Comparison of ENCODE assay signal across 9 cellular contexts in genomic region chr13:32045963-32046785, GRCh38.
DNase-seq lines count a peak whose midpoint lies in the region; ATAC-seq and TF ChIP-seq lines count a peak whose summit lies in the region.
"Had no signal": no experiment of that assay in that cellular context is flagged by ENCODE, and none has a peak within 500 bp of the region (broad histone marks: within the 10 kb centered on the region; RNA-seq: fewer than 3 reads in every experiment).

No MANE protein-coding gene starts in this region.

- peak overlapping the region; percentile 49 for H3K4me2 ChIP-seq in SU-DHL-6 (ENCODE audit: low read depth, low read length, poor library complexity, severe bottlenecking)

- no peaks in the 10 kb centered on the region for H3K9me2 ChIP-seq in SU-DHL-6 (replicated peaks; ENCODE audit: insufficient read depth, low read length)

- H2AFZ ChIP-seq in SU-DHL-6 (ENCODE audit: low read depth, low read length, severe bottlenecking), result peak overlapping the region; percentile 69

- H3K9ac ChIP-seq in SU-DHL-6 (ENCODE audit: low read length), result peak overlapping the region; percentile 12; the same call in 1 of the 2 replicates
- H3K9ac ChIP-seq in rectal smooth muscle tissue (ENCODE audit: low read length), result no peak overlapping the region

- TF ChIP-seq CTCF in SU-DHL-6 (IDR thresholded peaks at IDR 0.05; ENCODE audit: insufficient read depth, low read length, poor library complexity, severe bottlenecking) (no peak), fibroblast of pulmonary artery (IDR thresholded peaks at IDR 0.05; ENCODE audit: low read length, missing control alignments) (no peak)

- ATAC-seq in GM19455 (IDR thresholded peaks at IDR 0.05; ENCODE audit: unreplicated experiment) (no peak), GM19463 (IDR thresholded peaks at IDR 0.05; ENCODE audit: unreplicated experiment) (no peak)

- H3K27ac Mint-ChIP-seq in activated naive CD4-positive, alpha-beta T cell treated with anti-CD3 and anti-CD28 coated beads, Interleukin-2, amount 10 ng/mL, durations not matched to agents 7 days and 5 days, result peak overlapping the region; percentile 91

- no peaks in the 10 kb centered on the region for H3K79me2 ChIP-seq in SU-DHL-6 (ENCODE audit: insufficient read depth, low read length)

- H3K27ac ChIP-seq in SU-DHL-6 (ENCODE audit: low read depth, low read length), result peak overlapping the region; percentile 41
- peak overlapping the region; percentile 48 for H3K27ac ChIP-seq in rectal smooth muscle tissue (ENCODE audit: low read depth, low read length)

- H4K20me1 ChIP-seq in SU-DHL-6 (ENCODE audit: low read depth, low read length), result no peaks in the 10 kb centered on the region

- H3K4me1 ChIP-seq in rectal smooth muscle tissue (ENCODE audit: control insufficient read depth, insufficient read depth, low read length), result peaks cover 14% of the 10 kb centered on the region

- peaks cover 3% of the 10 kb centered on the region for H3K27me3 Mint-ChIP-seq in activated naive CD4-positive, alpha-beta T cell treated with anti-CD3 and anti-CD28 coated beads, Interleukin-2, amount 10 ng/mL, durations not matched to agents 7 days and 5 days

- peaks cover 64% of the 10 kb centered on the region for H3K4me1 Mint-ChIP-seq in activated naive CD4-positive, alpha-beta T cell treated with anti-CD3 and anti-CD28 coated beads, Interleukin-2, amount 10 ng/mL, durations not matched to agents 7 days and 5 days

- H3K36me3 ChIP-seq in SU-DHL-6 (ENCODE audit: low read length) (no peaks in the 10 kb centered on the region), rectal smooth muscle tissue (ENCODE audit: control insufficient read depth, insufficient read depth, low read length) (no peaks in the 10 kb centered on the region)

- CTCF ChIA-PET in activated naive CD4-positive, alpha-beta T cell treated with anti-CD3 and anti-CD28 coated beads, Interleukin-2, amount 10 ng/mL, durations not matched to agents 7 days and 5 days (lab: Charles Lee), result interaction anchor here (1.1 kb wide), 1 partner anchor 15 kb away, joined by 3 read pairs; the partner anchor contains the start of gene FRY

- H3K9me3 ChIP-seq in SU-DHL-6 (ENCODE audit: insufficient read depth, low read length), result no peaks in the 10 kb centered on the region

- H3K9me3 Mint-ChIP-seq in activated naive CD4-positive, alpha-beta T cell treated with anti-CD3 and anti-CD28 coated beads, Interleukin-2, amount 10 ng/mL, durations not matched to agents 7 days and 5 days, result peaks cover 5% of the 10 kb centered on the region

- no peak overlapping the region for H3K4me3 ChIP-seq in SU-DHL-6 (ENCODE audit: insufficient read depth, low read length, poor library complexity, severe bottlenecking)
- no peak overlapping the region for H3K4me3 ChIP-seq in fibroblast of pulmonary artery (replicated peaks; ENCODE audit: low read depth, low read length)
- no peak overlapping the region for H3K4me3 ChIP-seq in rectal smooth muscle tissue (ENCODE audit: low read length)
- H3K4me3 ChIP-seq: skin epidermis had no signal

- DNase-seq in activated naive CD4-positive, alpha-beta T cell treated with anti-CD3 and anti-CD28 coated beads, Interleukin-2, amount 10 ng/mL, durations not matched to agents 7 days and 5 days, result no peak
- no peak for DNase-seq in activated naive CD4-positive, alpha-beta T cell treated with Interleukin-2 at 50 U/mL for 16 hours
- peak; percentile 82 for DNase-seq in fibroblast of pulmonary artery (ENCODE audit: low read depth)
- no peak for DNase-seq in iPS-NIHi7 (ENCODE audit: extremely low spot score)

- H3K36me3 Mint-ChIP-seq in activated naive CD4-positive, alpha-beta T cell treated with anti-CD3 and anti-CD28 coated beads, Interleukin-2, amount 10 ng/mL, durations not matched to agents 7 days and 5 days, result peaks cover 15% of the 10 kb centered on the region

- peak overlapping the region; percentile 29 for H3K4me3 Mint-ChIP-seq in activated naive CD4-positive, alpha-beta T cell treated with anti-CD3 and anti-CD28 coated beads, Interleukin-2, amount 10 ng/mL, durations not matched to agents 7 days and 5 days

- H3K27me3 ChIP-seq in SU-DHL-6 (ENCODE audit: low read length) (no peaks in the 10 kb centered on the region), rectal smooth muscle tissue (ENCODE audit: control insufficient read depth, insufficient read depth, low read length) (no peaks in the 10 kb centered on the region)

- no peaks in the 10 kb centered on the region for H3F3A ChIP-seq in SU-DHL-6 (ENCODE audit: insufficient read depth)
